8 cellular contexts compared by ENCODE assay signal in genomic region chr1:200619894-200620272, GRCh38. TPM values are rescaled to one million over a fixed set of nuclear protein-coding genes. Genes with fewer than 3 reads are reported as not detected.
A peak's percentile ranks its signal among the peaks of the same experiment; 100 is the strongest.
DNase-seq lines count a peak whose midpoint lies in the region; ATAC-seq and TF ChIP-seq lines count a peak whose summit lies in the region.

No MANE protein-coding gene starts in this region.

- in situ Hi-C loops in GM13977 (cut with MboI; ENCODE audit: low pct_unique_long_range_greater_than_20kb, low sequenced_read_pairs, unreplicated experiment), result loop anchor here (10.0 kb wide), 1 partner anchor 185 kb away; no protein-coding TSS in a partner anchor

- H2AFZ ChIP-seq in OCI-LY7 (ENCODE audit: low read length), result peak overlapping the region; percentile 100; the same call in 1 of the 2 replicates

- CTCF ChIA-PET in Calu3 (lab: Charles Lee) (no interaction called here), OCI-LY7 (lab: Charles Lee; ENCODE audit: unreplicated experiment) (no interaction called here)

- no peaks in the 10 kb centered on the region for H3K9me3 ChIP-seq in OCI-LY7 (ENCODE audit: low read length)

- H3K27ac Mint-ChIP-seq in Calu3 (ENCODE audit: unreplicated experiment) (peak overlapping the region; percentile 97), endothelial cell (ENCODE audit: unreplicated experiment) (peak overlapping the region; percentile 92), osteocyte (ENCODE audit: unreplicated experiment) (peak overlapping the region; percentile 92)

- TF ChIP-seq CTCF in Calu3 (IDR thresholded peaks at IDR 0.05; ENCODE audit: unreplicated experiment), result no peak
- TF ChIP-seq CTCF in OCI-LY7 (conservative IDR thresholded peaks at IDR 0.05; ENCODE audit: low read length), result no peak
- no peak for TF ChIP-seq CTCF in endothelial cell (IDR thresholded peaks at IDR 0.05; ENCODE audit: unreplicated experiment)
- TF ChIP-seq CTCF in osteocyte (IDR thresholded peaks at IDR 0.05), result no peak
- no peak for TF ChIP-seq CTCF in GM13977 (IDR thresholded peaks at IDR 0.05; ENCODE audit: extremely low read depth, insufficient read depth, missing control alignments)

- POLR2A ChIA-PET in OCI-LY7 (lab: Charles Lee), result interaction anchor here (1.0 to 3.7 kb wide), 4 partner anchors 50 to 591 kb away, joined by 3 to 21 read pairs (median 6); partner anchors contain the start of gene DDX59

- H3K36me3 ChIP-seq in OCI-LY7 (ENCODE audit: insufficient read depth, low read length), result peaks cover 38% of the 10 kb centered on the region

- H3K36me3 Mint-ChIP-seq in Calu3 (ENCODE audit: insufficient read depth, unreplicated experiment), result peaks cover 26% of the 10 kb centered on the region
- no peaks in the 10 kb centered on the region for H3K36me3 Mint-ChIP-seq in endothelial cell (ENCODE audit: low read depth, unreplicated experiment)
- no peaks in the 10 kb centered on the region for H3K36me3 Mint-ChIP-seq in osteocyte (ENCODE audit: unreplicated experiment)

- no peaks in the 10 kb centered on the region for H4K20me1 ChIP-seq in OCI-LY7 (ENCODE audit: insufficient read depth, low read length)

- no peaks in the 10 kb centered on the region for H3K27me3 Mint-ChIP-seq in Calu3 (ENCODE audit: unreplicated experiment)
- H3K27me3 Mint-ChIP-seq in endothelial cell (ENCODE audit: unreplicated experiment), result no peaks in the 10 kb centered on the region
- no peaks in the 10 kb centered on the region for H3K27me3 Mint-ChIP-seq in osteocyte (ENCODE audit: unreplicated experiment)

- H3K27ac ChIP-seq in OCI-LY7 (ENCODE audit: low read depth, low read length, poor library complexity, severe bottlenecking), result peak overlapping the region; percentile 38

- no peaks in the 10 kb centered on the region for H3K9me2 ChIP-seq in OCI-LY7 (ENCODE audit: insufficient read depth, low read length)

- peaks cover 8% of the 10 kb centered on the region for H3K4me1 ChIP-seq in OCI-LY7 (ENCODE audit: insufficient read depth, low read length, poor library complexity, severe bottlenecking)

- TSS peak; percentile 56 for BruUV-seq in Calu3 (replicated peaks; lab: Mats Ljungman, UMichigan)
- no TSS peak for BruUV-seq in OCI-LY7 (replicated peaks; lab: Mats Ljungman, UMichigan)

- intact Hi-C loops in Calu3 (cut with micrococcal nuclease; ENCODE audit: unreplicated experiment), result loop anchor here (5.0 kb wide), 3 partner anchors 47 to 492 kb away; partner anchors contain the start of genes CACNA1S and DDX59
- intact Hi-C loops in OCI-LY7 (cut with micrococcal nuclease; ENCODE audit: unreplicated experiment), result loop anchor here (1.0 to 10.0 kb wide), 5 partner anchors 50 to 495 kb away; partner anchors contain the start of genes CACNA1S, CAMSAP2 and KIF21B

- peak overlapping the region; percentile 97 for H3K4me3 Mint-ChIP-seq in Calu3 (ENCODE audit: low read depth, unreplicated experiment)
- peak overlapping the region; percentile 95 for H3K4me3 Mint-ChIP-seq in endothelial cell (ENCODE audit: unreplicated experiment)
- H3K4me3 Mint-ChIP-seq in osteocyte (ENCODE audit: unreplicated experiment), result peak overlapping the region; percentile 95

- peak overlapping the region; percentile 88 for H3K4me3 ChIP-seq in OCI-LY7 (ENCODE audit: low read depth, low read length, poor library complexity, severe bottlenecking)

- H3K4me1 Mint-ChIP-seq in Calu3 (ENCODE audit: low read depth, unreplicated experiment), result peaks cover 18% of the 10 kb centered on the region
- H3K4me1 Mint-ChIP-seq in endothelial cell (ENCODE audit: unreplicated experiment), result peaks cover 15% of the 10 kb centered on the region
- H3K4me1 Mint-ChIP-seq in osteocyte (ENCODE audit: unreplicated experiment), result peaks cover 22% of the 10 kb centered on the region

- no peak for DNase-seq in Calu3
- DNase-seq in OCI-LY7 (ENCODE audit: low spot score), result no peak
- no peak for DNase-seq in endothelial cell (ENCODE audit: low spot score)
- DNase-seq in osteocyte (ENCODE audit: extremely low spot score, unreplicated experiment), result no peak
- DNase-seq in kidney glomerular epithelial cell (lab: John Stamatoyannopoulos, UW), result no peak
- no peak for DNase-seq in GM13977 (ENCODE audit: low spot score)

- H3K9me3 Mint-ChIP-seq in Calu3 (ENCODE audit: low read depth, unreplicated experiment) (no peaks in the 10 kb centered on the region), endothelial cell (ENCODE audit: unreplicated experiment) (no peaks in the 10 kb centered on the region), osteocyte (ENCODE audit: unreplicated experiment) (no peaks in the 10 kb centered on the region)

- peak overlapping the region; percentile 84 for H3K4me2 ChIP-seq in OCI-LY7 (ENCODE audit: low read length)

- peaks cover 9% of the 10 kb centered on the region; the same call in 1 of the 2 replicates for H3K79me2 ChIP-seq in OCI-LY7 (ENCODE audit: insufficient read depth, low read depth, low read length)

- ATAC-seq in HG03025 (IDR thresholded peaks at IDR 0.05; ENCODE audit: low FRiP score, unreplicated experiment) (no peak), HG02981 (IDR thresholded peaks at IDR 0.05; ENCODE audit: unreplicated experiment) (no peak)

RNA-seq across cellular contexts. Expression of gene KIF14, which starts 0.7 kb away (rescaled TPM):
- total RNA-seq in Calu3 (2022) (17.2 and 20.7 TPM in 2 replicates), OCI-LY7 (2022) (20.1 and 23.2 TPM in 2 replicates), endothelial cell (ENCODE audit: unreplicated experiment) (3.8 TPM), osteocyte (2.6 and 2.8 TPM in 2 replicates)
- total RNA-seq in OCI-LY7 (2014; rRNA removed; shearing (Covaris generic)), result 15.0 and 17.8 TPM in 2 replicates

RNA-seq across cellular contexts. Expression of gene DDX59, which starts 49.8 kb away (rescaled TPM):
- total RNA-seq in Calu3 (2022) (15.1 and 19.3 TPM in 2 replicates), OCI-LY7 (2022) (24.6 and 25.4 TPM in 2 replicates), endothelial cell (ENCODE audit: unreplicated experiment) (20.1 TPM), osteocyte (22.4 and 23.9 TPM in 2 replicates)
- 22.4 and 28.7 TPM in 2 replicates for total RNA-seq in OCI-LY7 (2014; rRNA removed; shearing (Covaris generic))
